In genomic region chr9:108885643-108886348, GRCh38 we compare ENCODE assay signal across 9 cellular contexts. TPM values are rescaled to one million over a fixed set of nuclear protein-coding genes. Genes with fewer than 3 reads are reported as not detected.
A peak's percentile ranks its signal among the peaks of the same experiment; 100 is the strongest.
DNase-seq lines count a peak whose midpoint lies in the region; ATAC-seq, FAIRE-seq and TF ChIP-seq lines count a peak whose summit lies in the region.
"Had no signal": no experiment of that assay in that cellular context is flagged by ENCODE, and none has a peak within 500 bp of the region (broad histone marks: within the 10 kb centered on the region; RNA-seq: fewer than 3 reads in every experiment).

No MANE protein-coding gene starts in this region.

- BruUV-seq in HepG2 (replicated peaks; lab: Mats Ljungman, UMichigan): no TSS peak

- H3K27me3 ChIP-seq in HepG2 (ENCODE audit: control insufficient read depth in 1 of 2, insufficient read depth in 2 of 2, low read length in 2 of 2): no peaks in the 10 kb centered on the region

- H2AFZ ChIP-seq in HepG2 (ENCODE audit: low read length): no peak overlapping the region

- TF ChIP-seq POLR2A in HepG2 (IDR thresholded peaks at IDR 0.05; ENCODE audit: insufficient read depth in 1 of 2, low read depth in 2 of 2, low read length in 2 of 2): peak; percentile 75 to 83

- peaks cover 15% of the 10 kb centered on the region for H3K4me1 Mint-ChIP-seq in activated T-helper 17 cell treated with anti-CD3 and anti-CD28 coated beads, Interleukin-2, amount 50 U/mL, for 72 hours

- CTCF ChIA-PET in HepG2 (lab: Yijun Ruan, JAX; ENCODE audit: low intra/inter-chr PET ratio, low total read pairs): no interaction called here

- POLR2A ChIA-PET in HepG2 (lab: Yijun Ruan, JAX): interaction anchor here (0.6 to 4.7 kb wide), 15 partner anchors 8 to 196 kb away, joined by 3 to 45 read pairs (median 7); partner anchors contain the start of genes ABITRAM and ELP1

- H3K36me3 ChIP-seq in HepG2 (replicated peaks in 1 of 2; ENCODE audit: control insufficient read depth in 1 of 2, insufficient read depth in 2 of 2, low read length in 2 of 2): peaks cover 8 to 21% of the 10 kb centered on the region in 2 experiments

- H3K36me3 Mint-ChIP-seq in activated T-helper 17 cell treated with anti-CD3 and anti-CD28 coated beads, Interleukin-2, amount 50 U/mL, for 72 hours (ENCODE audit: low read depth): peaks cover 92% of the 10 kb centered on the region

- no peaks in the 10 kb centered on the region for H4K20me1 ChIP-seq in HepG2 (ENCODE audit: insufficient read depth, low read length)

- H3K4me3 ChIP-seq in HepG2 (replicated peaks in 1 of 3; ENCODE audit: insufficient read depth in 1 of 3, low read depth in 2 of 3, low read length in 3 of 3): peak overlapping the region; percentile 57 to 67 (median 66); a peak in 5 of 6 replicates

- FAIRE-seq in HepG2 (lab: Jason Lieb, UNC): peak; percentile 96

- no peaks in the 10 kb centered on the region for H3K9me3 Mint-ChIP-seq in activated T-helper 17 cell treated with anti-CD3 and anti-CD28 coated beads, Interleukin-2, amount 50 U/mL, for 72 hours

- intact Hi-C loops in HepG2 (cut with micrococcal nuclease; ENCODE audit: unreplicated experiment): loop anchor here (1.0 to 5.0 kb wide), 2 partner anchors 9 to 47 kb away; partner anchors contain the start of genes ABITRAM and ELP1

- peak overlapping the region; percentile 99 for H3K27ac ChIP-seq in HepG2 (ENCODE audit: extremely low read length, insufficient read depth, low read length)
- H3K27ac ChIP-seq in caudate nucleus (ENCODE audit: low read depth, low read length): no peak overlapping the region

- no peaks in the 10 kb centered on the region for H3K27me3 Mint-ChIP-seq in activated T-helper 17 cell treated with anti-CD3 and anti-CD28 coated beads, Interleukin-2, amount 50 U/mL, for 72 hours

- ATAC-seq in GM19328 (IDR thresholded peaks at IDR 0.05; ENCODE audit: unreplicated experiment): peak; percentile 97
- ATAC-seq in HG03159 (IDR thresholded peaks at IDR 0.05; ENCODE audit: unreplicated experiment): peak; percentile 99
- ATAC-seq in activated T-helper 17 cell treated with anti-CD3 and anti-CD28 coated beads, Interleukin-2, amount 50 U/mL, for 72 hours (replicated peaks): peak; percentile 98
- peak; percentile 94 for ATAC-seq in HepG2

- TF ChIP-seq EP300 in HepG2 (IDR thresholded peaks at IDR 0.05; ENCODE audit: low read depth in 2 of 2, low read length in 2 of 2) (peak; percentile 99 to 100), HepG2 (CRISPR knock-in tag; IDR thresholded peaks at IDR 0.05; ENCODE audit: borderline replicate concordance) (peak; percentile 99)

- no peaks in the 10 kb centered on the region for H3K9me3 ChIP-seq in HepG2 (ENCODE audit: low read length)

- no peak for TF ChIP-seq RAD21 in HepG2 (CRISPR knock-in tag; IDR thresholded peaks at IDR 0.05)

- peaks cover 90% of the 10 kb centered on the region for H3K4me1 ChIP-seq in HepG2 (ENCODE audit: insufficient read depth, low read length)

- in situ Hi-C loops in Caki2 (cut with HindIII; ENCODE audit: low pct_unique_long_range_greater_than_20kb, low sequenced_read_pairs): no loop called here
- in situ Hi-C loops in HepG2 (cut with HindIII; ENCODE audit: extremely low pct_ligation_motif_present, low pct_unique_long_range_greater_than_20kb): loop anchor here (5.0 kb wide), 1 partner anchor 47 kb away; the partner anchor contains the start of genes ABITRAM and ELP1

- peak overlapping the region; percentile 77 for H3K4me2 ChIP-seq in HepG2 (ENCODE audit: low read depth, low read length)

- no peak for TF ChIP-seq CTCF in HepG2 (CRISPR knock-in tag; IDR thresholded peaks at IDR 0.05)

- peak overlapping the region; percentile 93 for H3K9ac ChIP-seq in HepG2 (ENCODE audit: insufficient read depth, low read depth, low read length)

- 0% methylated on average over 1 of the region's 1 CpG for WGBS in HepG2 (ENCODE audit: low lambda C conversion rate)

- H3K27ac Mint-ChIP-seq in activated T-helper 17 cell treated with anti-CD3 and anti-CD28 coated beads, Interleukin-2, amount 50 U/mL, for 72 hours: peak overlapping the region; percentile 93

- peak overlapping the region; percentile 42 for H3K4me3 Mint-ChIP-seq in activated T-helper 17 cell treated with anti-CD3 and anti-CD28 coated beads, Interleukin-2, amount 50 U/mL, for 72 hours

- peaks cover 59% of the 10 kb centered on the region for H3K79me2 ChIP-seq in HepG2 (ENCODE audit: insufficient read depth, low read length)

- peak; percentile 38 for DNase-seq in Caki2 (ENCODE audit: low read depth)
- peak; percentile 82 for DNase-seq in NCI-H226
- peak; percentile 100 for DNase-seq in HepG2 (ENCODE audit: low spot score)
- DNase-seq in islet precursor cell: no peak
- no peak for DNase-seq in caudate nucleus (lab: John Stamatoyannopoulos, UW)

RNA-seq across cellular contexts. Expression of gene ACTL7A, which starts 23.7 kb away (rescaled TPM):
- not detected in 2 replicates for total RNA-seq in Caki2 (2014; rRNA removed; shearing (Covaris generic); ENCODE audit: low replicate concordance)
- total RNA-seq in activated T-helper 17 cell treated with anti-CD3 and anti-CD28 coated beads, Interleukin-2, amount 50 U/mL, for 72 hours: not detected
- total RNA-seq in HepG2 (2016; rRNA removed; fragmentation: Illumina TruSeq; extraction: Trizol): not detected in 2 replicates
- not detected in 2 replicates for total RNA-seq in HepG2 (2016; cell fraction: cytosol; rRNA removed; fragmentation: Illumina TruSeq; extraction: Trizol; ENCODE audit: low read depth)
- not detected in 2 replicates for total RNA-seq in HepG2 (2016; cell fraction: insoluble cytoplasmic fraction; rRNA removed; fragmentation: Illumina TruSeq; extraction: Trizol)
- not detected in 2 replicates for total RNA-seq in HepG2 (2016; cell fraction: membrane; rRNA removed; fragmentation: Illumina TruSeq; extraction: Trizol)
- total RNA-seq in HepG2 (2016; cell fraction: nucleus; rRNA removed; fragmentation: Illumina TruSeq; extraction: Trizol): not detected in 2 replicates
- polyA plus RNA-seq in HepG2 (2011; rRNA removed): not detected in 2 replicates
- polyA plus RNA-seq in HepG2 (2011; cell fraction: cytosol; rRNA removed): not detected in 2 replicates
- polyA plus RNA-seq in HepG2 (2011; cell fraction: nucleus; rRNA removed): not detected in 2 replicates
- not detected in 2 replicates for polyA plus RNA-seq in HepG2 (2012)
- not detected in 2 replicates for polyA plus RNA-seq in HepG2 (2016; cell fraction: cytosol; fragmentation: Illumina TruSeq; extraction: Trizol; ENCODE audit: low read depth)
- not detected in 2 replicates for polyA plus RNA-seq in HepG2 (2016; cell fraction: insoluble cytoplasmic fraction; fragmentation: Illumina TruSeq; extraction: Trizol; ENCODE audit: low read depth)
- polyA plus RNA-seq in HepG2 (2016; cell fraction: membrane; fragmentation: Illumina TruSeq; extraction: Trizol; ENCODE audit: low read depth): not detected in 2 replicates
- polyA plus RNA-seq in HepG2 (2016; cell fraction: nucleus; fragmentation: Illumina TruSeq; extraction: Trizol; ENCODE audit: insufficient read depth, low read depth): not detected in 2 replicates
- not detected in 2 replicates for polyA minus RNA-seq in HepG2 (2011; rRNA and poly(A)+ RNA removed; ENCODE audit: low replicate concordance)
- polyA minus RNA-seq in HepG2 (2011; cell fraction: cytosol; rRNA and poly(A)+ RNA removed): not detected in 2 replicates
- polyA minus RNA-seq in HepG2 (2011; cell fraction: nucleus; rRNA and poly(A)+ RNA removed): not detected in 2 replicates
- total RNA-seq: mononuclear cell had no signal

RNA-seq across cellular contexts. Expression of gene ACTL7B, which starts 30.0 kb away (rescaled TPM):
- not detected in 2 replicates for total RNA-seq in Caki2 (2014; rRNA removed; shearing (Covaris generic); ENCODE audit: low replicate concordance)
- total RNA-seq in activated T-helper 17 cell treated with anti-CD3 and anti-CD28 coated beads, Interleukin-2, amount 50 U/mL, for 72 hours: under 1 TPM; 0.11 TPM
- 0.07 TPM in 1 of 2 replicates, not detected in the other for total RNA-seq in HepG2 (2016; rRNA removed; fragmentation: Illumina TruSeq; extraction: Trizol)
- not detected in 2 replicates for total RNA-seq in HepG2 (2016; cell fraction: cytosol; rRNA removed; fragmentation: Illumina TruSeq; extraction: Trizol; ENCODE audit: low read depth)
- 0.13 TPM in 1 of 2 replicates, not detected in the other for total RNA-seq in HepG2 (2016; cell fraction: insoluble cytoplasmic fraction; rRNA removed; fragmentation: Illumina TruSeq; extraction: Trizol)
- not detected in 2 replicates for total RNA-seq in HepG2 (2016; cell fraction: membrane; rRNA removed; fragmentation: Illumina TruSeq; extraction: Trizol)
- 0.50 and 0.60 TPM in 2 replicates for total RNA-seq in HepG2 (2016; cell fraction: nucleus; rRNA removed; fragmentation: Illumina TruSeq; extraction: Trizol)
- 0.07 and 0.11 TPM in 2 replicates for polyA plus RNA-seq in HepG2 (2011; rRNA removed)
- polyA plus RNA-seq in HepG2 (2011; cell fraction: cytosol; rRNA removed): 0.04 TPM in 1 of 2 replicates, not detected in the other
- 0.90 and 1.2 TPM in 2 replicates for polyA plus RNA-seq in HepG2 (2011; cell fraction: nucleus; rRNA removed)
- polyA plus RNA-seq in HepG2 (2012): 0.07 TPM in 1 of 2 replicates, not detected in the other
- polyA plus RNA-seq in HepG2 (2016; cell fraction: cytosol; fragmentation: Illumina TruSeq; extraction: Trizol; ENCODE audit: low read depth): not detected in 2 replicates
- not detected in 2 replicates for polyA plus RNA-seq in HepG2 (2016; cell fraction: insoluble cytoplasmic fraction; fragmentation: Illumina TruSeq; extraction: Trizol; ENCODE audit: low read depth)
- polyA plus RNA-seq in HepG2 (2016; cell fraction: membrane; fragmentation: Illumina TruSeq; extraction: Trizol; ENCODE audit: low read depth): not detected in 2 replicates
- 0.81 and 0.96 TPM in 2 replicates for polyA plus RNA-seq in HepG2 (2016; cell fraction: nucleus; fragmentation: Illumina TruSeq; extraction: Trizol; ENCODE audit: insufficient read depth, low read depth)
- polyA minus RNA-seq in HepG2 (2011; rRNA and poly(A)+ RNA removed; ENCODE audit: low replicate concordance): 0.09 and 0.16 TPM in 2 replicates
- polyA minus RNA-seq in HepG2 (2011; cell fraction: cytosol; rRNA and poly(A)+ RNA removed): not detected in 2 replicates
- polyA minus RNA-seq in HepG2 (2011; cell fraction: nucleus; rRNA and poly(A)+ RNA removed): 1.4 and 2.0 TPM in 2 replicates

RNA-seq across cellular contexts. Expression of gene ELP1, which starts 48.1 kb away (rescaled TPM):
- 17.7 and 22.1 TPM in 2 replicates for total RNA-seq in Caki2 (2014; rRNA removed; shearing (Covaris generic); ENCODE audit: low replicate concordance)
- total RNA-seq in activated T-helper 17 cell treated with anti-CD3 and anti-CD28 coated beads, Interleukin-2, amount 50 U/mL, for 72 hours: 10 to 100 TPM; 19.7 to 30.1 TPM
- total RNA-seq in HepG2 (2016; rRNA removed; fragmentation: Illumina TruSeq; extraction: Trizol): 275 and 437 TPM in 2 replicates
- 48.7 and 50.4 TPM in 2 replicates for total RNA-seq in HepG2 (2016; cell fraction: cytosol; rRNA removed; fragmentation: Illumina TruSeq; extraction: Trizol; ENCODE audit: low read depth)
- 275 and 435 TPM in 2 replicates for total RNA-seq in HepG2 (2016; cell fraction: insoluble cytoplasmic fraction; rRNA removed; fragmentation: Illumina TruSeq; extraction: Trizol)
- total RNA-seq in HepG2 (2016; cell fraction: membrane; rRNA removed; fragmentation: Illumina TruSeq; extraction: Trizol): 126 and 136 TPM in 2 replicates
- total RNA-seq in HepG2 (2016; cell fraction: nucleus; rRNA removed; fragmentation: Illumina TruSeq; extraction: Trizol): 175 and 206 TPM in 2 replicates
- 137 and 157 TPM in 2 replicates for polyA plus RNA-seq in HepG2 (2011; rRNA removed)
- 71.0 and 99.3 TPM in 2 replicates for polyA plus RNA-seq in HepG2 (2011; cell fraction: cytosol; rRNA removed)
- polyA plus RNA-seq in HepG2 (2011; cell fraction: nucleus; rRNA removed): 215 and 228 TPM in 2 replicates
- polyA plus RNA-seq in HepG2 (2012): 216 and 231 TPM in 2 replicates
- polyA plus RNA-seq in HepG2 (2016; cell fraction: cytosol; fragmentation: Illumina TruSeq; extraction: Trizol; ENCODE audit: low read depth): 37.8 and 39.9 TPM in 2 replicates
- 324 and 336 TPM in 2 replicates for polyA plus RNA-seq in HepG2 (2016; cell fraction: insoluble cytoplasmic fraction; fragmentation: Illumina TruSeq; extraction: Trizol; ENCODE audit: low read depth)
- polyA plus RNA-seq in HepG2 (2016; cell fraction: membrane; fragmentation: Illumina TruSeq; extraction: Trizol; ENCODE audit: low read depth): 69.9 and 75.6 TPM in 2 replicates
- polyA plus RNA-seq in HepG2 (2016; cell fraction: nucleus; fragmentation: Illumina TruSeq; extraction: Trizol; ENCODE audit: insufficient read depth, low read depth): 301 and 311 TPM in 2 replicates
- polyA minus RNA-seq in HepG2 (2011; rRNA and poly(A)+ RNA removed; ENCODE audit: low replicate concordance): 47.1 and 81.0 TPM in 2 replicates
- 115 and 137 TPM in 2 replicates for polyA minus RNA-seq in HepG2 (2011; cell fraction: cytosol; rRNA and poly(A)+ RNA removed)
- 126 and 136 TPM in 2 replicates for polyA minus RNA-seq in HepG2 (2011; cell fraction: nucleus; rRNA and poly(A)+ RNA removed)

RNA-seq across cellular contexts. Expression of gene ABITRAM, which starts 48.4 kb away (rescaled TPM):
- 11.7 and 14.2 TPM in 2 replicates for total RNA-seq in Caki2 (2014; rRNA removed; shearing (Covaris generic); ENCODE audit: low replicate concordance)
- total RNA-seq in activated T-helper 17 cell treated with anti-CD3 and anti-CD28 coated beads, Interleukin-2, amount 50 U/mL, for 72 hours: 10 to 100 TPM; 11.6 to 14.8 TPM
- total RNA-seq in HepG2 (2016; rRNA removed; fragmentation: Illumina TruSeq; extraction: Trizol): 10.2 and 16.3 TPM in 2 replicates
- total RNA-seq in HepG2 (2016; cell fraction: cytosol; rRNA removed; fragmentation: Illumina TruSeq; extraction: Trizol; ENCODE audit: low read depth): 3.1 and 3.4 TPM in 2 replicates
- 11.2 and 14.7 TPM in 2 replicates for total RNA-seq in HepG2 (2016; cell fraction: insoluble cytoplasmic fraction; rRNA removed; fragmentation: Illumina TruSeq; extraction: Trizol)
- 12.4 and 14.7 TPM in 2 replicates for total RNA-seq in HepG2 (2016; cell fraction: membrane; rRNA removed; fragmentation: Illumina TruSeq; extraction: Trizol)
- total RNA-seq in HepG2 (2016; cell fraction: nucleus; rRNA removed; fragmentation: Illumina TruSeq; extraction: Trizol): 7.5 and 9.7 TPM in 2 replicates
- 18.5 and 21.6 TPM in 2 replicates for polyA plus RNA-seq in HepG2 (2011; rRNA removed)
- 9.3 and 11.1 TPM in 2 replicates for polyA plus RNA-seq in HepG2 (2011; cell fraction: cytosol; rRNA removed)
- polyA plus RNA-seq in HepG2 (2011; cell fraction: nucleus; rRNA removed): 16.3 and 17.2 TPM in 2 replicates
- 9.7 and 10.5 TPM in 2 replicates for polyA plus RNA-seq in HepG2 (2012)
- 8.2 and 9.9 TPM in 2 replicates for polyA plus RNA-seq in HepG2 (2016; cell fraction: cytosol; fragmentation: Illumina TruSeq; extraction: Trizol; ENCODE audit: low read depth)
- polyA plus RNA-seq in HepG2 (2016; cell fraction: insoluble cytoplasmic fraction; fragmentation: Illumina TruSeq; extraction: Trizol; ENCODE audit: low read depth): 33.0 and 39.4 TPM in 2 replicates
- 22.2 and 22.6 TPM in 2 replicates for polyA plus RNA-seq in HepG2 (2016; cell fraction: membrane; fragmentation: Illumina TruSeq; extraction: Trizol; ENCODE audit: low read depth)
- polyA plus RNA-seq in HepG2 (2016; cell fraction: nucleus; fragmentation: Illumina TruSeq; extraction: Trizol; ENCODE audit: insufficient read depth, low read depth): 21.7 and 23.3 TPM in 2 replicates
- polyA minus RNA-seq in HepG2 (2011; rRNA and poly(A)+ RNA removed; ENCODE audit: low replicate concordance): 6.1 and 7.8 TPM in 2 replicates
- polyA minus RNA-seq in HepG2 (2011; cell fraction: cytosol; rRNA and poly(A)+ RNA removed): 4.7 and 6.2 TPM in 2 replicates
- polyA minus RNA-seq in HepG2 (2011; cell fraction: nucleus; rRNA and poly(A)+ RNA removed): 11.7 and 12.4 TPM in 2 replicates

Comparison
In these comparisons a context has a peak if more than half of its experiments do, and no peak if none do; other contexts are left out.
1. DNase-seq: peak in Caki2 (single experiment), NCI-H226 (single experiment) and HepG2 (single experiment); none in islet precursor cell (single experiment) and caudate nucleus (0 of 61).
2. Peak in every context shown above with its lines, with median percentiles within 50 percentile points of each other: ATAC-seq.